ENCODE assay signal across 26 cellular contexts in genomic region chr20:22243063-22243462, GRCh38.
"Had no signal": no experiment of that assay in that cellular context is flagged by ENCODE, and none has a peak within 500 bp of the region (broad histone marks: within the 10 kb centered on the region; RNA-seq: fewer than 3 reads in every experiment).

No MANE protein-coding gene starts in this region.

- H3K27ac ChIP-seq: colonic mucosa, epithelial cell of prostate, esophagus squamous epithelium, heart right ventricle, left lung, lower lobe of right lung had no signal

- H3K4me3 Mint-ChIP-seq: dendritic cell treated with granulocyte-macrophage colony-stimulating factor and Interleukin-4, amounts not matched to agents 40 ng/mL and 50 ng/mL, for 4 days; effector memory CD8-positive, alpha-beta T cell; endodermal cell; naive thymus-derived CD4-positive, alpha-beta T cell had no signal

- H3K4me3 ChIP-seq: colonic mucosa, esophagus squamous epithelium, heart right ventricle, left lung, lower lobe of right lung had no signal

- ATAC-seq: effector memory CD8-positive, alpha-beta T cell; esophagus mucosa; left cardiac atrium; left lung; left ventricle myocardium superior; lower lobe of right lung; naive thymus-derived CD4-positive, alpha-beta T cell had no signal

- FAIRE-seq: endometrium, islet of Langerhans, keratinocyte had no signal

- H3K9me3 ChIP-seq: colonic mucosa, esophagus squamous epithelium, heart right ventricle, left lung, lower lobe of right lung had no signal

- H3K36me3 Mint-ChIP-seq: naive thymus-derived CD4-positive, alpha-beta T cell had no signal

- H3K4me1 ChIP-seq: colonic mucosa, esophagus squamous epithelium, heart right ventricle, left lung, lower lobe of right lung had no signal

- H3K9me3 Mint-ChIP-seq: dendritic cell treated with granulocyte-macrophage colony-stimulating factor and Interleukin-4, amounts not matched to agents 40 ng/mL and 50 ng/mL, for 4 days; endodermal cell had no signal

- H3K27ac Mint-ChIP-seq: dendritic cell treated with granulocyte-macrophage colony-stimulating factor and Interleukin-4, amounts not matched to agents 40 ng/mL and 50 ng/mL, for 4 days; effector memory CD8-positive, alpha-beta T cell; endodermal cell; naive thymus-derived CD4-positive, alpha-beta T cell had no signal

- H3K27me3 ChIP-seq: colonic mucosa had no signal

- H3K4me1 Mint-ChIP-seq: naive thymus-derived CD4-positive, alpha-beta T cell had no signal

- H3K36me3 ChIP-seq: colonic mucosa, esophagus squamous epithelium, heart right ventricle, left lung, lower lobe of right lung had no signal

- DNase-seq: colonic mucosa; cortex of kidney; effector CD8-positive, alpha-beta T cell; effector memory CD8-positive, alpha-beta T cell; endodermal cell; erythroblast; esophagus squamous epithelium; foreskin fibroblast; foreskin melanocyte; glutamatergic neuron; head of caudate nucleus; heart right ventricle; hippocampal formation; left cardiac atrium; left lung; left ventricle myocardium superior; lower lobe of right lung; mesendoderm; midbrain; naive thymus-derived CD4-positive, alpha-beta T cell had no signal

- H3K27me3 Mint-ChIP-seq: dendritic cell treated with granulocyte-macrophage colony-stimulating factor and Interleukin-4, amounts not matched to agents 40 ng/mL and 50 ng/mL, for 4 days; effector memory CD8-positive, alpha-beta T cell; naive thymus-derived CD4-positive, alpha-beta T cell had no signal
